Comparison of ENCODE assay signal across 8 cellular contexts in the genomic region with DNA sequence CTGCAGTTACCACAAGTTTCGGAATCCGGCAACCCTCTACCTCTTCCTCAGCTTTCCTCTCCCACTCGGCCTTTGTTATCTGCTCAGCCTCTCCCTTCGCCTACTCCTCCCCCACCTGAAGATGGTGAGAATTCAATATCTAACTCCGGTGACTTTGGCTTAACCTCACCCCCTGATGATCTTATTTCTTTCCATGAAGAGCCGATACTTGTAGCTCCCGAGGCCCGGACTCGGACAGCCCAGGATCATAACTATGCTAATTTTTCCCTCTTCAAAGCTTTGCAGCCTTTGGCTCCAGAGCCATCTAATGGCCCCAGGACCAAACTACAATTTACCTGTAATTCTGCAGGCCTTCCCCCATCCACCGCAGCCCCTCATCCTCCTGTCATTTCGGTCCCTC. TPM values are rescaled to one million over a fixed set of nuclear protein-coding genes. Genes with fewer than 3 reads are reported as not detected.
DNase-seq lines count a peak whose midpoint lies in the region; ATAC-seq and TF ChIP-seq lines count a peak whose summit lies in the region.

No MANE protein-coding gene starts in this region.

- H3K27me3 Mint-ChIP-seq in Calu3 (ENCODE audit: unreplicated experiment), result no peaks in the 10 kb centered on the region

- ATAC-seq in HG02970 (IDR thresholded peaks at IDR 0.05; ENCODE audit: low FRiP score, unreplicated experiment), result no peak
- ATAC-seq in stimulated activated effector memory CD8-positive, alpha-beta T cell treated with anti-CD3 and anti-CD28 coated beads, Interleukin-12 subunit alpha, Interleukin-12 subunit beta, amount 100 ng/mL, for 72 hours, result no peak
- no peak for ATAC-seq in HG02870 (IDR thresholded peaks at IDR 0.05; ENCODE audit: unreplicated experiment)

- BruUV-seq in Calu3 (replicated peaks; lab: Mats Ljungman, UMichigan), result no TSS peak

- peak overlapping the region; percentile 30 for H3K9ac ChIP-seq in endocrine pancreas (ENCODE audit: control insufficient read depth, insufficient read depth, low read length)

- CTCF ChIA-PET in Calu3 (lab: Charles Lee), result interaction anchor here (0.7 to 1.5 kb wide), 6 partner anchors 12 to 603 kb away, joined by 3 to 7 read pairs (median 4); partner anchors contain the start of gene SETD7

- DNase-seq in Calu3 (peak; percentile 21), NCI-H1694 (lab: John Stamatoyannopoulos, UW) (peak; percentile 28), mucosa of gallbladder (ENCODE audit: low spot score) (peak; percentile 19), OCI-M2 (lab: John Stamatoyannopoulos, UW; ENCODE audit: unreplicated experiment) (no peak)
- DNase-seq in stimulated activated effector memory CD8-positive, alpha-beta T cell treated with anti-CD3 and anti-CD28 coated beads, Interleukin-12 subunit alpha, Interleukin-12 subunit beta, amount 100 ng/mL, for 72 hours (ENCODE audit: low spot score in 2 of 2), result no peak

- H3K36me3 Mint-ChIP-seq in Calu3 (ENCODE audit: insufficient read depth, unreplicated experiment), result peaks cover 9% of the 10 kb centered on the region
- H3K36me3 Mint-ChIP-seq in stimulated activated effector memory CD8-positive, alpha-beta T cell treated with anti-CD3 and anti-CD28 coated beads, Interleukin-12 subunit alpha, Interleukin-12 subunit beta, amount 100 ng/mL, for 72 hours, result no peaks in the 10 kb centered on the region

- no peak overlapping the region for H3K27ac Mint-ChIP-seq in Calu3 (ENCODE audit: unreplicated experiment)
- no peak overlapping the region for H3K27ac Mint-ChIP-seq in stimulated activated effector memory CD8-positive, alpha-beta T cell treated with anti-CD3 and anti-CD28 coated beads, Interleukin-12 subunit alpha, Interleukin-12 subunit beta, amount 100 ng/mL, for 72 hours

- peak; percentile 21 for TF ChIP-seq CTCF in Calu3 (IDR thresholded peaks at IDR 0.05; ENCODE audit: unreplicated experiment)

- no peaks in the 10 kb centered on the region for H3K9me3 ChIP-seq in endocrine pancreas (ENCODE audit: control insufficient read depth, low read length)

- no peaks in the 10 kb centered on the region for H3K36me3 ChIP-seq in endocrine pancreas (ENCODE audit: control insufficient read depth, insufficient read depth, low read length)

- H3K4me3 Mint-ChIP-seq in Calu3 (ENCODE audit: low read depth, unreplicated experiment), result peak overlapping the region; percentile 65
- H3K4me3 Mint-ChIP-seq in stimulated activated effector memory CD8-positive, alpha-beta T cell treated with anti-CD3 and anti-CD28 coated beads, Interleukin-12 subunit alpha, Interleukin-12 subunit beta, amount 100 ng/mL, for 72 hours, result no peak overlapping the region

- H3K9me3 Mint-ChIP-seq in Calu3 (ENCODE audit: low read depth, unreplicated experiment), result no peaks in the 10 kb centered on the region
- peaks cover 4% of the 10 kb centered on the region for H3K9me3 Mint-ChIP-seq in stimulated activated effector memory CD8-positive, alpha-beta T cell treated with anti-CD3 and anti-CD28 coated beads, Interleukin-12 subunit alpha, Interleukin-12 subunit beta, amount 100 ng/mL, for 72 hours

- H3K4me1 Mint-ChIP-seq in Calu3 (ENCODE audit: low read depth, unreplicated experiment), result peaks cover 55% of the 10 kb centered on the region
- no peaks in the 10 kb centered on the region for H3K4me1 Mint-ChIP-seq in stimulated activated effector memory CD8-positive, alpha-beta T cell treated with anti-CD3 and anti-CD28 coated beads, Interleukin-12 subunit alpha, Interleukin-12 subunit beta, amount 100 ng/mL, for 72 hours

- H3K4me3 ChIP-seq in endocrine pancreas (ENCODE audit: control insufficient read depth, insufficient read depth, low read length), result peak overlapping the region; percentile 82

- H3K4me1 ChIP-seq in endocrine pancreas (ENCODE audit: control insufficient read depth, insufficient read depth, low read length), result no peaks in the 10 kb centered on the region

- no peaks in the 10 kb centered on the region for H3K27me3 ChIP-seq in endocrine pancreas (ENCODE audit: control insufficient read depth, insufficient read depth, low read length)

- intact Hi-C loops in Calu3 (cut with micrococcal nuclease; ENCODE audit: unreplicated experiment), result loop anchor here (1.0 to 5.0 kb wide), 2 partner anchors 14 to 221 kb away; no protein-coding TSS in a partner anchor

RNA-seq across cellular contexts. Expression of gene MGST2, which starts 32.0 kb away (rescaled TPM):
- total RNA-seq in Calu3 (2022) (31.9 and 33.7 TPM in 2 replicates), mucosa of gallbladder (194 TPM)

Comparison
In these comparisons a context has a peak if more than half of its experiments do, and no peak if none do; other contexts are left out.
1. DNase-seq: peak in Calu3 (single experiment), NCI-H1694 (single experiment) and mucosa of gallbladder (single experiment); none in OCI-M2 (single experiment) and stimulated activated effector memory CD8-positive, alpha-beta T cell treated with anti-CD3 and anti-CD28 coated beads, Interleukin-12 subunit alpha, Interleukin-12 subunit beta, amount 100 ng/mL, for 72 hours (0 of 2).